ENCODE assay signal across 1 cellular context in the genomic region with DNA sequence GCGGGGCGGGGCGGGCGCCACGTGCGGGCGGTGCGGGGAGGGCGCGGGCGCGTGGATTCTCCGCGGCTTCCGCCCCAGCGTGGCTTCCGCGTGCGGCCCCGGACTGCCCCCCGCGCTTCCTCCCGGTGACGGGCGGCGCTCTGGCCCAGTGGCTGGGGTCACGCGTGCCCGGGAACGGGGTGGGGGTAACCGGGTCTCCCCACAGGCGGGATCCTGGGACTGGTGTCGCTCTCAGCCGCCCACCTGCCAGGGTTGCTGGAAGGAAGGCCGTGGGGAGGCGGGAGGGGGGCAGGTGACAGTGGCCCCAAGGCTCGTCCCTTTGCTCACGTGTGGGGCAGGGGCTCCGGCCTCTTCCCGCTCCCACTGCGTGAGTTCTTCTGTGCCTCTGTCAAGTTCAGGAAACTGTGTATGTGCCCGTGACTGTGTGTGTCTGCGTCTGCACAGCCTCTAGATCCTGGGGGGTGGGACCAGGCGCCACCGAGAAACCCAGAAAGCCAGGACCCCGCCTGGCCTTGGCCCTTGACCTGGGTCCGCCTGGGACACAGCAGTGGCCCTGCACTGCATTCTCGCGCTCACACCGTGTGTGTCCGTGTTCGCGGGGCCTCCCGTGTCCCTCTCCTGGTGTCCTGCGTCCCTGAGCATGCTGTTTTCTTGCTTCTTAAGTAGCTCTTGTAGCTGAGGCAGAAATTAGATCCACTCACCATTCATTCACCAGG.
TF ChIP-seq lines count a peak whose summit lies in the region.

No MANE protein-coding gene starts in this region.

TF ChIP-seq in HepG2, 621 proteins besides CTCF, POLR2A, EP300 and RAD21 (continued from another document and continues in another):
- TF ChIP-seq, protein P1, sequence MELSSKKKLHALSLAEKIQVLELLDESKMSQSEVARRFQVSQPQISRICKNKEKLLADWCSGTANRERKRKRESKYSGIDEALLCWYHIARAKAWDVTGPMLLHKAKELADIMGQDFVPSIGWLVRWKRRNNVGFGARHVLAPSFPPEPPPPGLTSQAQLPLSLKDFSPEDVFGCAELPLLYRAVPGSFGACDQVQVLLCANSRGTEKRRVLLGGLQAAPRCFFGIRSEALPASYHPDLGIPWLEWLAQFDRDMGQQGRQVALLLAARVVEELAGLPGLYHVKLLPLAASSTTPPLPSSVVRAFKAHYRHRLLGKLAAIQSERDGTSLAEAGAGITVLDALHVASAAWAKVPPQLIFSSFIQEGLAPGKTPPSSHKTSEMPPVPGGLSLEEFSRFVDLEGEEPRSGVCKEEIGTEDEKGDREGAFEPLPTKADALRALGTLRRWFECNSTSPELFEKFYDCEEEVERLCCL (CRISPR knock-in tag; IDR thresholded peaks at IDR 0.05; ENCODE audit: borderline replicate concordance) = no peak
- TF ChIP-seq, protein P2, sequence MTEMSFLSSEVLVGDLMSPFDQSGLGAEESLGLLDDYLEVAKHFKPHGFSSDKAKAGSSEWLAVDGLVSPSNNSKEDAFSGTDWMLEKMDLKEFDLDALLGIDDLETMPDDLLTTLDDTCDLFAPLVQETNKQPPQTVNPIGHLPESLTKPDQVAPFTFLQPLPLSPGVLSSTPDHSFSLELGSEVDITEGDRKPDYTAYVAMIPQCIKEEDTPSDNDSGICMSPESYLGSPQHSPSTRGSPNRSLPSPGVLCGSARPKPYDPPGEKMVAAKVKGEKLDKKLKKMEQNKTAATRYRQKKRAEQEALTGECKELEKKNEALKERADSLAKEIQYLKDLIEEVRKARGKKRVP (CRISPR knock-in tag; IDR thresholded peaks at IDR 0.05) = no peak
- TF ChIP-seq NR2F1 (CRISPR knock-in tag; IDR thresholded peaks at IDR 0.05) (peak; percentile 77 to 83; a peak in 3 of 4 replicates), PHF21A (CRISPR knock-in tag; IDR thresholded peaks at IDR 0.05) (peak; percentile 22; the same call in 1 of the 2 replicates), ZNF333 (CRISPR knock-in tag; IDR thresholded peaks at IDR 0.05; ENCODE audit: borderline replicate concordance) (no peak), JUND (CRISPR knock-in tag; IDR thresholded peaks at IDR 0.05) (no peak), PCBP1 (IDR thresholded peaks at IDR 0.05; ENCODE audit: borderline replicate concordance, low read depth, low read length) (no peak), NR2F2 (IDR thresholded peaks at IDR 0.05; ENCODE audit: borderline replicate concordance, low read depth) (no peak), ZKSCAN8 (CRISPR knock-in tag; IDR thresholded peaks at IDR 0.05; ENCODE audit: borderline replicate concordance) (no peak), ZNF326 (CRISPR knock-in tag; IDR thresholded peaks at IDR 0.05; ENCODE audit: borderline replicate concordance) (no peak), HES4 (CRISPR knock-in tag; IDR thresholded peaks at IDR 0.05; ENCODE audit: borderline replicate concordance) (peak; percentile 42; the same call in 1 of the 2 replicates), KLF13 (CRISPR knock-in tag; IDR thresholded peaks at IDR 0.05) (no peak), CBFB (CRISPR knock-in tag; IDR thresholded peaks at IDR 0.05) (no peak), ETV5 (CRISPR knock-in tag; IDR thresholded peaks at IDR 0.05; ENCODE audit: borderline replicate concordance) (0 out of 2 replicates have a peak, but pooled peaks have one; percentile 12), ZNF10 (CRISPR knock-in tag; IDR thresholded peaks at IDR 0.05; ENCODE audit: borderline replicate concordance, low read depth) (no peak), KDM5B (CRISPR knock-in tag; IDR thresholded peaks at IDR 0.05; ENCODE audit: borderline replicate concordance) (peak; percentile 58), RBM22 (optimal IDR thresholded peaks at IDR 0.05; ENCODE audit: low read length) (no peak), TEAD2 (CRISPR knock-in tag; IDR thresholded peaks at IDR 0.05) (no peak), TGIF2 (CRISPR knock-in tag; IDR thresholded peaks at IDR 0.05) (no peak), NFYC (CRISPR knock-in tag; IDR thresholded peaks at IDR 0.05) (no peak), SIN3B (IDR thresholded peaks at IDR 0.05; ENCODE audit: low read length) (no peak), ZNF777 (CRISPR knock-in tag; IDR thresholded peaks at IDR 0.05) (no peak), SNRNP70 (IDR thresholded peaks at IDR 0.05; ENCODE audit: low read depth, low read length) (no peak), ZNF235 (CRISPR knock-in tag; IDR thresholded peaks at IDR 0.05; ENCODE audit: borderline replicate concordance) (no peak), AHR (CRISPR knock-in tag; IDR thresholded peaks at IDR 0.05) (no peak), HOXD1 (CRISPR knock-in tag; IDR thresholded peaks at IDR 0.05) (no peak), ZNF317 (CRISPR knock-in tag; IDR thresholded peaks at IDR 0.05) (no peak)
- TF ChIP-seq, protein P3, sequence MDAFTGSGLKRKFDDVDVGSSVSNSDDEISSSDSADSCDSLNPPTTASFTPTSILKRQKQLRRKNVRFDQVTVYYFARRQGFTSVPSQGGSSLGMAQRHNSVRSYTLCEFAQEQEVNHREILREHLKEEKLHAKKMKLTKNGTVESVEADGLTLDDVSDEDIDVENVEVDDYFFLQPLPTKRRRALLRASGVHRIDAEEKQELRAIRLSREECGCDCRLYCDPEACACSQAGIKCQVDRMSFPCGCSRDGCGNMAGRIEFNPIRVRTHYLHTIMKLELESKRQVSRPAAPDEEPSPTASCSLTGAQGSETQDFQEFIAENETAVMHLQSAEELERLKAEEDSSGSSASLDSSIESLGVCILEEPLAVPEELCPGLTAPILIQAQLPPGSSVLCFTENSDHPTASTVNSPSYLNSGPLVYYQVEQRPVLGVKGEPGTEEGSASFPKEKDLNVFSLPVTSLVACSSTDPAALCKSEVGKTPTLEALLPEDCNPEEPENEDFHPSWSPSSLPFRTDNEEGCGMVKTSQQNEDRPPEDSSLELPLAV (CRISPR knock-in tag; conservative IDR thresholded peaks at IDR 0.05; ENCODE audit: low read depth) = no peak
- TF ChIP-seq, protein P4, sequence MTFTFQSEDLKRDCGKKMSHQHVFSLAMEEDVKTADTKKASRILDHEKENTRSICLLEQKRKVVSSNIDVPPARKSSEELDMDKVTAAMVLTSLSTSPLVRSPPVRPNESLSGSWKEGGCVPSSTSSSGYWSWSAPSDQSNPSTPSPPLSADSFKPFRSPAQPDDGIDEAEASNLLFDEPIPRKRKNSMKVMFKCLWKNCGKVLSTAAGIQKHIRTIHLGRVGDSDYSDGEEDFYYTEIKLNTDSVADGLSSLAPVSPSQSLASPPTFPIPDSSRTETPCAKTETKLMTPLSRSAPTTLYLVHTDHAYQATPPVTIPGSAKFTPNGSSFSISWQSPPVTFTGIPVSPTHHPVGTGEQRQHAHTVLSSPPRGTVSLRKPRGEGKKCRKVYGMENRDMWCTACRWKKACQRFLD (CRISPR knock-in tag; IDR thresholded peaks at IDR 0.05; ENCODE audit: borderline replicate concordance) = no peak
- TF ChIP-seq, protein P5, sequence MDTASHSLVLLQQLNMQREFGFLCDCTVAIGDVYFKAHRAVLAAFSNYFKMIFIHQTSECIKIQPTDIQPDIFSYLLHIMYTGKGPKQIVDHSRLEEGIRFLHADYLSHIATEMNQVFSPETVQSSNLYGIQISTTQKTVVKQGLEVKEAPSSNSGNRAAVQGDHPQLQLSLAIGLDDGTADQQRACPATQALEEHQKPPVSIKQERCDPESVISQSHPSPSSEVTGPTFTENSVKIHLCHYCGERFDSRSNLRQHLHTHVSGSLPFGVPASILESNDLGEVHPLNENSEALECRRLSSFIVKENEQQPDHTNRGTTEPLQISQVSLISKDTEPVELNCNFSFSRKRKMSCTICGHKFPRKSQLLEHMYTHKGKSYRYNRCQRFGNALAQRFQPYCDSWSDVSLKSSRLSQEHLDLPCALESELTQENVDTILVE (CRISPR knock-in tag; IDR thresholded peaks at IDR 0.05) = no peak
- TF ChIP-seq, protein P6, sequence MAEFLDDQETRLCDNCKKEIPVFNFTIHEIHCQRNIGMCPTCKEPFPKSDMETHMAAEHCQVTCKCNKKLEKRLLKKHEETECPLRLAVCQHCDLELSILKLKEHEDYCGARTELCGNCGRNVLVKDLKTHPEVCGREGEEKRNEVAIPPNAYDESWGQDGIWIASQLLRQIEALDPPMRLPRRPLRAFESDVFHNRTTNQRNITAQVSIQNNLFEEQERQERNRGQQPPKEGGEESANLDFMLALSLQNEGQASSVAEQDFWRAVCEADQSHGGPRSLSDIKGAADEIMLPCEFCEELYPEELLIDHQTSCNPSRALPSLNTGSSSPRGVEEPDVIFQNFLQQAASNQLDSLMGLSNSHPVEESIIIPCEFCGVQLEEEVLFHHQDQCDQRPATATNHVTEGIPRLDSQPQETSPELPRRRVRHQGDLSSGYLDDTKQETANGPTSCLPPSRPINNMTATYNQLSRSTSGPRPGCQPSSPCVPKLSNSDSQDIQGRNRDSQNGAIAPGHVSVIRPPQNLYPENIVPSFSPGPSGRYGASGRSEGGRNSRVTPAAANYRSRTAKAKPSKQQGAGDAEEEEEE (CRISPR knock-in tag; IDR thresholded peaks at IDR 0.05; ENCODE audit: borderline replicate concordance) = no peak
- TF ChIP-seq, protein P7, sequence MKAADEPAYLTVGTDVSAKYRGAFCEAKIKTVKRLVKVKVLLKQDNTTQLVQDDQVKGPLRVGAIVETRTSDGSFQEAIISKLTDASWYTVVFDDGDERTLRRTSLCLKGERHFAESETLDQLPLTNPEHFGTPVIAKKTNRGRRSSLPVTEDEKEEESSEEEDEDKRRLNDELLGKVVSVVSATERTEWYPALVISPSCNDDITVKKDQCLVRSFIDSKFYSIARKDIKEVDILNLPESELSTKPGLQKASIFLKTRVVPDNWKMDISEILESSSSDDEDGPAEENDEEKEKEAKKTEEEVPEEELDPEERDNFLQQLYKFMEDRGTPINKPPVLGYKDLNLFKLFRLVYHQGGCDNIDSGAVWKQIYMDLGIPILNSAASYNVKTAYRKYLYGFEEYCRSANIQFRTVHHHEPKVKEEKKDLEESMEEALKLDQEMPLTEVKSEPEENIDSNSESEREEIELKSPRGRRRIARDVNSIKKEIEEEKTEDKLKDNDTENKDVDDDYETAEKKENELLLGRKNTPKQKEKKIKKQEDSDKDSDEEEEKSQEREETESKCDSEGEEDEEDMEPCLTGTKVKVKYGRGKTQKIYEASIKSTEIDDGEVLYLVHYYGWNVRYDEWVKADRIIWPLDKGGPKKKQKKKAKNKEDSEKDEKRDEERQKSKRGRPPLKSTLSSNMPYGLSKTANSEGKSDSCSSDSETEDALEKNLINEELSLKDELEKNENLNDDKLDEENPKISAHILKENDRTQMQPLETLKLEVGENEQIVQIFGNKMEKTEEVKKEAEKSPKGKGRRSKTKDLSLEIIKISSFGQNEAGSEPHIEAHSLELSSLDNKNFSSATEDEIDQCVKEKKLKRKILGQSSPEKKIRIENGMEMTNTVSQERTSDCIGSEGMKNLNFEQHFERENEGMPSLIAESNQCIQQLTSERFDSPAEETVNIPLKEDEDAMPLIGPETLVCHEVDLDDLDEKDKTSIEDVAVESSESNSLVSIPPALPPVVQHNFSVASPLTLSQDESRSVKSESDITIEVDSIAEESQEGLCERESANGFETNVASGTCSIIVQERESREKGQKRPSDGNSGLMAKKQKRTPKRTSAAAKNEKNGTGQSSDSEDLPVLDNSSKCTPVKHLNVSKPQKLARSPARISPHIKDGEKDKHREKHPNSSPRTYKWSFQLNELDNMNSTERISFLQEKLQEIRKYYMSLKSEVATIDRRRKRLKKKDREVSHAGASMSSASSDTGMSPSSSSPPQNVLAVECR (CRISPR knock-in tag; IDR thresholded peaks at IDR 0.05; ENCODE audit: borderline replicate concordance) = peak; percentile 75
- TF ChIP-seq, protein P8, sequence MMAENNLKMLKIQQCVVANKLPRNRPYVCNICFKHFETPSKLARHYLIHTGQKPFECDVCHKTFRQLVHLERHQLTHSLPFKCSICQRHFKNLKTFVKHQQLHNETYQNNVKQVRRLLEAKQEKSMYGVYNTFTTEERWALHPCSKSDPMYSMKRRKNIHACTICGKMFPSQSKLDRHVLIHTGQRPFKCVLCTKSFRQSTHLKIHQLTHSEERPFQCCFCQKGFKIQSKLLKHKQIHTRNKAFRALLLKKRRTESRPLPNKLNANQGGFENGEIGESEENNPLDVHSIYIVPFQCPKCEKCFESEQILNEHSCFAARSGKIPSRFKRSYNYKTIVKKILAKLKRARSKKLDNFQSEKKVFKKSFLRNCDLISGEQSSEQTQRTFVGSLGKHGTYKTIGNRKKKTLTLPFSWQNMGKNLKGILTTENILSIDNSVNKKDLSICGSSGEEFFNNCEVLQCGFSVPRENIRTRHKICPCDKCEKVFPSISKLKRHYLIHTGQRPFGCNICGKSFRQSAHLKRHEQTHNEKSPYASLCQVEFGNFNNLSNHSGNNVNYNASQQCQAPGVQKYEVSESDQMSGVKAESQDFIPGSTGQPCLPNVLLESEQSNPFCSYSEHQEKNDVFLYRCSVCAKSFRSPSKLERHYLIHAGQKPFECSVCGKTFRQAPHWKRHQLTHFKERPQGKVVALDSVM (CRISPR knock-in tag; IDR thresholded peaks at IDR 0.05) = peak; percentile 12; the same call in 1 of the 2 replicates
- TF ChIP-seq, protein P9, sequence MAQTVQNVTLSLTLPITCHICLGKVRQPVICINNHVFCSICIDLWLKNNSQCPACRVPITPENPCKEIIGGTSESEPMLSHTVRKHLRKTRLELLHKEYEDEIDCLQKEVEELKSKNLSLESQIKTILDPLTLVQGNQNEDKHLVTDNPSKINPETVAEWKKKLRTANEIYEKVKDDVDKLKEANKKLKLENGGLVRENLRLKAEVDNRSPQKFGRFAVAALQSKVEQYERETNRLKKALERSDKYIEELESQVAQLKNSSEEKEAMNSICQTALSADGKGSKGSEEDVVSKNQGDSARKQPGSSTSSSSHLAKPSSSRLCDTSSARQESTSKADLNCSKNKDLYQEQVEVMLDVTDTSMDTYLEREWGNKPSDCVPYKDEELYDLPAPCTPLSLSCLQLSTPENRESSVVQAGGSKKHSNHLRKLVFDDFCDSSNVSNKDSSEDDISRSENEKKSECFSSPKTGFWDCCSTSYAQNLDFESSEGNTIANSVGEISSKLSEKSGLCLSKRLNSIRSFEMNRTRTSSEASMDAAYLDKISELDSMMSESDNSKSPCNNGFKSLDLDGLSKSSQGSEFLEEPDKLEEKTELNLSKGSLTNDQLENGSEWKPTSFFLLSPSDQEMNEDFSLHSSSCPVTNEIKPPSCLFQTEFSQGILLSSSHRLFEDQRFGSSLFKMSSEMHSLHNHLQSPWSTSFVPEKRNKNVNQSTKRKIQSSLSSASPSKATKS (CRISPR knock-in tag; IDR thresholded peaks at IDR 0.05) = no peak
- TF ChIP-seq, protein P10, sequence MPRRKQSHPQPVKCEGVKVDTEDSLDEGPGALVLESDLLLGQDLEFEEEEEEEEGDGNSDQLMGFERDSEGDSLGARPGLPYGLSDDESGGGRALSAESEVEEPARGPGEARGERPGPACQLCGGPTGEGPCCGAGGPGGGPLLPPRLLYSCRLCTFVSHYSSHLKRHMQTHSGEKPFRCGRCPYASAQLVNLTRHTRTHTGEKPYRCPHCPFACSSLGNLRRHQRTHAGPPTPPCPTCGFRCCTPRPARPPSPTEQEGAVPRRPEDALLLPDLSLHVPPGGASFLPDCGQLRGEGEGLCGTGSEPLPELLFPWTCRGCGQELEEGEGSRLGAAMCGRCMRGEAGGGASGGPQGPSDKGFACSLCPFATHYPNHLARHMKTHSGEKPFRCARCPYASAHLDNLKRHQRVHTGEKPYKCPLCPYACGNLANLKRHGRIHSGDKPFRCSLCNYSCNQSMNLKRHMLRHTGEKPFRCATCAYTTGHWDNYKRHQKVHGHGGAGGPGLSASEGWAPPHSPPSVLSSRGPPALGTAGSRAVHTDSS (CRISPR knock-in tag; conservative IDR thresholded peaks at IDR 0.05) = no peak
